Comparison of ENCODE assay signal across 15 cellular contexts in the genomic region with DNA sequence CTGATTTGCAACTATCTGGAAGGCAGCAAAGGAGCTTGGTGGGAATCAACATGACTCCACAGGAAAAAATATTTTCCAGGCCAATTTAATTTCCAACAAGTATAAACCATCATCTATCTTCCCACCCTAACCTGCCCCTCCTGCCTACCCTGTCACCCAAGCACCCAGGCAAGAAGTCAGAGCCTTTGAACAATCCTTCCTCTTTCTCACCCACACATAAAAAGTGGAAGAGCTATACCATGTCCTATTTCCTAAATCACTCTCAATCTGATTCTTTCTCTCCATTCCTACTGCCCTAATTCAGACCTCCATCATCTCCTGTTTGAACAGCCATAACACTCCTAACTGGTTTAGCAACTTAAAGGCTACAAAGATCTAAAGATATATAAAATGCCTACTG. TPM values are rescaled to one million over a fixed set of nuclear protein-coding genes. Genes with fewer than 3 reads are reported as not detected.
DNase-seq lines count a peak whose midpoint lies in the region; ATAC-seq and TF ChIP-seq lines count a peak whose summit lies in the region.
"Had no signal": no experiment of that assay in that cellular context is flagged by ENCODE, and none has a peak within 500 bp of the region (broad histone marks: within the 10 kb centered on the region; RNA-seq: fewer than 3 reads in every experiment).

No MANE protein-coding gene starts in this region.

- peaks cover 45% of the 10 kb centered on the region for H3K36me3 Mint-ChIP-seq in brain
- H3K36me3 Mint-ChIP-seq: T-cell, WTC11 had no signal

- no peak for TF ChIP-seq POLR2A in upper lobe of left lung (IDR thresholded peaks at IDR 0.05)

- H3K4me3 Mint-ChIP-seq in brain, result peak overlapping the region in 4 of 5 experiments; percentile 6 to 62 (median 35)
- H3K4me3 Mint-ChIP-seq: neural progenitor cell, T-cell, WTC11 had no signal

- H4K91ac ChIP-seq in mesenchymal stem cell (ENCODE audit: low read length), result no peak overlapping the region

- H3K9ac ChIP-seq in mesenchymal stem cell (ENCODE audit: low read length), result no peak overlapping the region
- H3K9ac ChIP-seq: neural progenitor cell had no signal

- H3K27me3 Mint-ChIP-seq in brain, result no peaks in the 10 kb centered on the region

- no peak overlapping the region for H2AFZ ChIP-seq in mesenchymal stem cell (ENCODE audit: low read depth, low read length)
- H2AFZ ChIP-seq: neural progenitor cell had no signal

- H3K79me1 ChIP-seq in mesenchymal stem cell (replicated peaks; ENCODE audit: low read length, poor library complexity, severe bottlenecking), result peaks cover 15% of the 10 kb centered on the region

- H3K27me3 ChIP-seq in mesenchymal stem cell (ENCODE audit: control insufficient read depth in 1 of 2, insufficient read depth in 1 of 2, low read length in 2 of 2) (no peaks in the 10 kb centered on the region), upper lobe of left lung (no peaks in the 10 kb centered on the region)
- H3K27me3 ChIP-seq: neural progenitor cell had no signal

- no peak overlapping the region for H3K23ac ChIP-seq in mesenchymal stem cell (ENCODE audit: low read length in 2 of 2)

- H3K4me1 Mint-ChIP-seq in brain, result peaks cover 66% of the 10 kb centered on the region
- H3K4me1 Mint-ChIP-seq: neural progenitor cell, T-cell had no signal

- no peaks in the 10 kb centered on the region for H3K9me3 ChIP-seq in mesenchymal stem cell (ENCODE audit: control insufficient read depth, low read length)
- H3K9me3 ChIP-seq in upper lobe of left lung, result no peaks in the 10 kb centered on the region
- H3K9me3 ChIP-seq: A549 had no signal

- H2BK5ac ChIP-seq in mesenchymal stem cell (ENCODE audit: low read depth, low read length, poor library complexity, severe bottlenecking), result no peak overlapping the region

- H2BK12ac ChIP-seq in mesenchymal stem cell (ENCODE audit: low read length in 2 of 2), result no peak overlapping the region

- H2AK5ac ChIP-seq in mesenchymal stem cell (ENCODE audit: low read length, severe bottlenecking), result peak overlapping the region; percentile 42

- no peak overlapping the region for H3K14ac ChIP-seq in mesenchymal stem cell (ENCODE audit: low read length in 2 of 2)

- H3K4me2 ChIP-seq in mesenchymal stem cell (ENCODE audit: low read length, poor library complexity, severe bottlenecking), result no peak overlapping the region
- H3K4me2 ChIP-seq: A549, neural progenitor cell had no signal

- H4K8ac ChIP-seq in mesenchymal stem cell (ENCODE audit: low read length), result no peak overlapping the region

- H2BK15ac ChIP-seq in mesenchymal stem cell (ENCODE audit: low read depth, poor library complexity, severe bottlenecking), result no peak overlapping the region

- H3K4me1 ChIP-seq in mesenchymal stem cell (ENCODE audit: control insufficient read depth, insufficient read depth, low read depth, low read length) (peaks cover 4% of the 10 kb centered on the region), upper lobe of left lung (peaks cover 0 to 20% (median 7%) of the 10 kb centered on the region in 4 donors)
- H3K4me1 ChIP-seq: neural progenitor cell had no signal

- H3K27ac Mint-ChIP-seq in brain, result peak overlapping the region in 4 of 5 experiments; percentile 74 to 91 (median 84)
- H3K27ac Mint-ChIP-seq: neural progenitor cell, T-cell had no signal

- TF ChIP-seq CTCF in brain (conservative IDR thresholded peaks at IDR 0.05), result no peak
- no peak for TF ChIP-seq CTCF in upper lobe of left lung (IDR thresholded peaks at IDR 0.05)

- H3K27ac ChIP-seq in mesenchymal stem cell (ENCODE audit: low read length, poor library complexity, severe bottlenecking), result no peak overlapping the region
- peak overlapping the region in 2 of 4 donors; percentile 18 to 52 for H3K27ac ChIP-seq in upper lobe of left lung
- H3K27ac ChIP-seq: A549, neural progenitor cell had no signal

- H3K36me3 ChIP-seq in mesenchymal stem cell (ENCODE audit: control insufficient read depth in 1 of 2, insufficient read depth in 2 of 2, low read depth in 1 of 2, low read length in 2 of 2) (peaks cover 3 to 5% of the 10 kb centered on the region in 2 experiments), upper lobe of left lung (no peaks in the 10 kb centered on the region)
- H3K36me3 ChIP-seq: neural progenitor cell had no signal

- H3K4ac ChIP-seq in mesenchymal stem cell (ENCODE audit: low read depth in 1 of 2, low read length in 2 of 2), result no peak overlapping the region

- TF ChIP-seq EP300 in upper lobe of left lung (IDR thresholded peaks at IDR 0.05), result no peak

- ATAC-seq in upper lobe of left lung (ENCODE audit: low FRiP score in 2 of 2), result peak; percentile 16 to 38
- no peak for ATAC-seq in GM18858 (IDR thresholded peaks at IDR 0.05; ENCODE audit: unreplicated experiment)
- ATAC-seq: A549, T-cell had no signal

- H3K9me3 Mint-ChIP-seq in brain, result no peaks in the 10 kb centered on the region
- H3K9me3 Mint-ChIP-seq: neural progenitor cell, T-cell, WTC11 had no signal

- H3K4me3 ChIP-seq in mesenchymal stem cell (ENCODE audit: insufficient read depth in 1 of 2, low read depth in 1 of 2, low read length in 2 of 2), result no peak overlapping the region
- H3K4me3 ChIP-seq in upper lobe of left lung, result no peak overlapping the region
- H3K4me3 ChIP-seq: A549, neural progenitor cell had no signal

- DNase-seq in SIG-M5 treated with dmso at 0.1 percent for 504 hours (lab: John Stamatoyannopoulos, UW; ENCODE audit: unreplicated experiment) (peak; percentile 27), SIG-M5 (lab: John Stamatoyannopoulos, UW) (no peak), mesenchymal stem cell (no peak), upper lobe of left lung (no peak), hepatic stellate cell (ENCODE audit: low spot score) (no peak), UCSD-AML1 (lab: John Stamatoyannopoulos, UW; ENCODE audit: unreplicated experiment) (no peak)
- DNase-seq: MV-4-11; NCI-H524 treated with DMSO at 0.1 percent for 48 hours; stimulated activated CD4-positive, alpha-beta T cell treated with anti-CD3 and anti-CD28 coated beads, Interleukin-1b, Interleukin-23, amount 100 ng/mL, for 48 hours; T-cell had no signal

- no peak overlapping the region for H3K18ac ChIP-seq in mesenchymal stem cell (ENCODE audit: low read depth in 1 of 2, low read length in 2 of 2)

- no peak overlapping the region for H2BK120ac ChIP-seq in mesenchymal stem cell (ENCODE audit: low read depth, low read length)

RNA-seq across cellular contexts. Expression of gene SPIRE1, which starts 12.6 kb away (rescaled TPM):
- polyA plus RNA-seq in brain (ENCODE audit: insufficient read depth, low read depth, low replicate concordance), result 14.4 TPM
- polyA plus RNA-seq in mesenchymal stem cell (2013, experiment 1 of 2), result 22.1 TPM
- polyA plus RNA-seq in mesenchymal stem cell (2013, experiment 2 of 2), result 21.5 TPM
- 10 to 100 TPM; 33.9 to 76.7 (median 59.6) TPM for total RNA-seq in upper lobe of left lung

RNA-seq across cellular contexts. Expression of gene CEP76, which starts 57.3 kb away (rescaled TPM):
- 7.2 TPM for polyA plus RNA-seq in brain (ENCODE audit: insufficient read depth, low read depth, low replicate concordance)
- 3.8 TPM for polyA plus RNA-seq in mesenchymal stem cell (2013, experiment 1 of 2)
- 4.8 TPM for polyA plus RNA-seq in mesenchymal stem cell (2013, experiment 2 of 2)
- total RNA-seq in upper lobe of left lung, result 10 to 100 TPM in 1 of 6 donors, 1 to 10 TPM in 5; 3.9 to 18.9 (median 5.4) TPM

RNA-seq across cellular contexts. Expression of gene PSMG2, which starts 57.6 kb away (rescaled TPM):
- polyA plus RNA-seq in brain (ENCODE audit: insufficient read depth, low read depth, low replicate concordance), result 121 TPM
- polyA plus RNA-seq in mesenchymal stem cell (2013, experiment 1 of 2), result 73.3 TPM
- polyA plus RNA-seq in mesenchymal stem cell (2013, experiment 2 of 2), result 80.6 TPM
- total RNA-seq in upper lobe of left lung, result 10 to 100 TPM; 28.0 to 84.0 (median 62.6) TPM
